In genomic region chr1:11691302-11691914, GRCh38 we compare ENCODE assay signal across 8 cellular contexts. TPM values are rescaled to one million over a fixed set of nuclear protein-coding genes. Genes with fewer than 3 reads are reported as not detected.
DNase-seq lines count a peak whose midpoint lies in the region; ATAC-seq, FAIRE-seq and TF ChIP-seq lines count a peak whose summit lies in the region.

TSS of gene DRAXIN (plus strand) at chr1:11691710. CDS start at chr1:11706259, 14,549 bp downstream.

- H3K36me3 Mint-ChIP-seq in activated T-cell treated with anti-CD3 and anti-CD28 coated beads, Interleukin-2, amount 50 U/mL, for 24 hours (ENCODE audit: low read depth), result no peaks in the 10 kb centered on the region

- H3K27ac ChIP-seq in right cardiac atrium (ENCODE audit: low read length), result no peak within 1 kb of the TSS
- H3K27ac ChIP-seq in keratinocyte (ENCODE audit: control insufficient read depth, insufficient read depth, low read length), result no peak within 1 kb of the TSS
- H3K27ac ChIP-seq in vagina, result no peak within 1 kb of the TSS

- H4K20me1 ChIP-seq in keratinocyte (ENCODE audit: control insufficient read depth, extremely low read depth, insufficient read depth, low read length), result no peaks in the 10 kb centered on the region

- H3K4me1 ChIP-seq in right cardiac atrium (ENCODE audit: control insufficient read depth, insufficient read depth, low read length) (no peaks in the 10 kb centered on the region), keratinocyte (ENCODE audit: control insufficient read depth, extremely low read depth, insufficient read depth, low read length) (peaks cover 14% of the 10 kb centered on the region), vagina (peaks cover 26% of the 10 kb centered on the region)

- peaks cover 23% of the 10 kb centered on the region for H3K4me1 Mint-ChIP-seq in activated T-cell treated with anti-CD3 and anti-CD28 coated beads, Interleukin-2, amount 50 U/mL, for 24 hours (ENCODE audit: low read depth)

- ATAC-seq in right cardiac atrium, result no peak
- ATAC-seq in left cardiac atrium, result no peak
- no peak for ATAC-seq in GM18909 (IDR thresholded peaks at IDR 0.05; ENCODE audit: poor library complexity, unreplicated experiment)

- no peaks in the 10 kb centered on the region for H3K9me1 ChIP-seq in keratinocyte (ENCODE audit: control insufficient read depth, extremely low read depth, insufficient read depth, low read length)

- peak within 1 kb of the TSS; percentile 30 for H3K4me3 ChIP-seq in right cardiac atrium (ENCODE audit: low read length)
- H3K4me3 ChIP-seq in keratinocyte (ENCODE audit: control insufficient read depth in 2 of 3, extremely low read depth in 1 of 3, insufficient read depth in 2 of 3, low read depth in 1 of 3, low read length in 3 of 3), result no peak within 1 kb of the TSS
- H3K4me3 ChIP-seq in vagina, result peak within 1 kb of the TSS; percentile 13 to 17

- TF ChIP-seq CTCF in keratinocyte (optimal IDR thresholded peaks at IDR 0.05 in 1 of 3, IDR thresholded peaks at IDR 0.05 in 1 of 3, conservative IDR thresholded peaks at IDR 0.05 in 1 of 3; ENCODE audit: extremely low read depth in 1 of 3, insufficient read depth in 2 of 3, low read length in 3 of 3) (no peak), vagina (IDR thresholded peaks at IDR 0.05) (no peak)

- H3K9me3 ChIP-seq in right cardiac atrium (ENCODE audit: control insufficient read depth, low read length), result no peaks in the 10 kb centered on the region
- H3K9me3 ChIP-seq in keratinocyte (ENCODE audit: control insufficient read depth, low read depth, low read length), result no peaks in the 10 kb centered on the region
- H3K9me3 ChIP-seq in vagina, result no peaks in the 10 kb centered on the region

- no peak for TF ChIP-seq POLR2A in vagina (IDR thresholded peaks at IDR 0.05)

- H3K9me3 Mint-ChIP-seq in activated T-cell treated with anti-CD3 and anti-CD28 coated beads, Interleukin-2, amount 50 U/mL, for 24 hours, result no peaks in the 10 kb centered on the region

- H3K36me3 ChIP-seq in keratinocyte (ENCODE audit: control insufficient read depth in 2 of 2, extremely low read depth in 1 of 2, insufficient read depth in 2 of 2, low read length in 2 of 2), result no peaks in the 10 kb centered on the region
- H3K36me3 ChIP-seq in vagina, result no peaks in the 10 kb centered on the region

- peak within 1 kb of the TSS; percentile 59 for H3K4me3 Mint-ChIP-seq in activated T-cell treated with anti-CD3 and anti-CD28 coated beads, Interleukin-2, amount 50 U/mL, for 24 hours

- intact Hi-C loops in right cardiac atrium (cut with DNase I), result no loop called here
- intact Hi-C loops in left cardiac atrium (cut with DNase I), result no loop called here
- intact Hi-C loops in vagina (cut with DNase I), result no loop called here

- peak within 1 kb of the TSS; percentile 48 for H3K4me2 ChIP-seq in keratinocyte (ENCODE audit: control insufficient read depth, extremely low read depth, insufficient read depth, low read depth, low read length)

- WGBS in right cardiac atrium, result under 1% methylated on average over 76 of the region's 78 CpGs

- no peaks in the 10 kb centered on the region for H3K27me3 ChIP-seq in right cardiac atrium (ENCODE audit: control insufficient read depth, insufficient read depth)
- peaks cover 55% of the 10 kb centered on the region for H3K27me3 ChIP-seq in keratinocyte (ENCODE audit: control insufficient read depth, extremely low read depth, insufficient read depth, low read length)
- H3K27me3 ChIP-seq in vagina, result peaks cover 4% of the 10 kb centered on the region

- no peak within 1 kb of the TSS for H3K27ac Mint-ChIP-seq in activated T-cell treated with anti-CD3 and anti-CD28 coated beads, Interleukin-2, amount 50 U/mL, for 24 hours

- dilution Hi-C loops in keratinocyte (cut with MboI; ENCODE audit: extremely low pct_ligation_motif_present, low sequenced_read_pairs), result no loop called here

- H3K79me2 ChIP-seq in keratinocyte (ENCODE audit: control insufficient read depth, insufficient read depth, low read length), result no peaks in the 10 kb centered on the region

- DNase-seq in right cardiac atrium (peak in 1 of 3 donors; percentile 41), left cardiac atrium (no peak), keratinocyte (ENCODE audit: low read depth, low spot score) (no peak), vagina (ENCODE audit: extremely low spot score in 2 of 2) (no peak), GM19238 (ENCODE audit: insufficient read length, low spot score) (no peak), GM19239 (ENCODE audit: insufficient read length, low spot score) (no peak)
- DNase-seq in activated T-cell treated with anti-CD3 and anti-CD28 coated beads, Interleukin-2, amount 50 U/mL, for 24 hours, result peak; percentile 41

- H3K9ac ChIP-seq in keratinocyte (ENCODE audit: control insufficient read depth, extremely low read depth, insufficient read depth, low read length), result no peak within 1 kb of the TSS

- no peak within 1 kb of the TSS for H2AFZ ChIP-seq in keratinocyte (ENCODE audit: control insufficient read depth, low read length)

- H3K27me3 Mint-ChIP-seq in activated T-cell treated with anti-CD3 and anti-CD28 coated beads, Interleukin-2, amount 50 U/mL, for 24 hours, result peaks cover 46% of the 10 kb centered on the region

- no peak for FAIRE-seq in keratinocyte (lab: Jason Lieb, UNC)
- no peak for FAIRE-seq in GM19239 (lab: Jason Lieb, UNC)

RNA-seq across cellular contexts. Expression of gene DRAXIN, which starts in this region (rescaled TPM):
- total RNA-seq in right cardiac atrium (under 1 TPM in 3 of 4 donors, not detected in 1; 0.03 to 0.08 (median 0.03) TPM), left cardiac atrium (under 1 TPM in 1 of 2 donors, not detected in 1; 0.06 TPM), vagina (not detected)
- polyA plus RNA-seq in right cardiac atrium (0.02 TPM), keratinocyte (not detected in 3 replicates)
- polyA plus RNA-seq in keratinocyte (2011; ENCODE audit: low read depth), result not detected
- not detected in 2 replicates for polyA plus RNA-seq in keratinocyte (2011; cell fraction: cytosol; rRNA removed)
- polyA plus RNA-seq in keratinocyte (2011; cell fraction: nucleus; rRNA removed), result 0.01 and 0.03 TPM in 2 replicates
- not detected in 2 replicates for polyA plus RNA-seq in keratinocyte (2012; ENCODE audit: low replicate concordance)
- polyA minus RNA-seq in keratinocyte, result 0.03 TPM in 1 of 3 replicates, not detected in the others
- polyA minus RNA-seq in keratinocyte (2011; cell fraction: cytosol; rRNA and poly(A)+ RNA removed), result not detected
- not detected in 2 replicates for polyA minus RNA-seq in keratinocyte (2011; cell fraction: nucleus; rRNA and poly(A)+ RNA removed)

Comparison
In these comparisons a context has a peak if more than half of its experiments do, and no peak if none do; other contexts are left out.
1. H3K4me3 ChIP-seq: peak in right cardiac atrium (single experiment) and vagina (2 of 2); none in keratinocyte (0 of 3).